1 cellular context compared by ENCODE assay signal in the genomic region with DNA sequence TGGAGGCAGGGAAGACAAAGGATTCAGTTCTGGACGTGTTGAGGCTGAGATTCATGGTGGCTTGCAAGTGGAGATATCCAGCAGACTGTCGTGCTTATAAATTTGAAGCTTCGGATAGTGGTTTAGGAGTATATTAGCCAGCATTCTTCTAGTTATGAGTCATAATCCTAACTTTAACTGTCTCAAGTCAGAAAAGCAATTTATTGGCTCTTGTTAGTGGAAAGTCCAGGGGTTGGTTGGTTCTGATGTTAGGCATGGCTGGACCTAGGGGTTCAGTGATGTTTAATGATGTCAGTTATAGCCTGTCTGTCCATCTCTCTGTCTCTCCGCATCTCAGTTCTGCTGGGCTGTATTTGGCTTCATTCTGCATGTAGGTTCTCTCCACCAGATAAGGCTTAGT.
TF ChIP-seq lines count a peak whose summit lies in the region.

No MANE protein-coding gene starts in this region.

TF ChIP-seq in GM12878, 131 proteins besides CTCF, POLR2A, EP300 and RAD21 (continued from another document):
- peak; percentile 55 for TF ChIP-seq ZNF687 (IDR thresholded peaks at IDR 0.05)
- no peak for TF ChIP-seq CHD2 (IDR thresholded peaks at IDR 0.05; ENCODE audit: borderline replicate concordance, low read depth, low read length)
- TF ChIP-seq RUNX3 (IDR thresholded peaks at IDR 0.05; ENCODE audit: low read length): peak; percentile 57
- TF ChIP-seq E4F1 (IDR thresholded peaks at IDR 0.05; ENCODE audit: borderline replicate concordance, partially characterized antibody): no peak
- no peak for TF ChIP-seq RELB (IDR thresholded peaks at IDR 0.05; ENCODE audit: low read depth)
- no peak for TF ChIP-seq YY1 (IDR thresholded peaks at IDR 0.05; ENCODE audit: low read depth, low read length)
- peak; percentile 50; the same call in 1 of the 2 replicates for TF ChIP-seq BACH1 (IDR thresholded peaks at IDR 0.05; ENCODE audit: borderline replicate concordance)
- TF ChIP-seq SREBF2 (IDR thresholded peaks at IDR 0.05; ENCODE audit: low read length): no peak
- TF ChIP-seq DPF2 (IDR thresholded peaks at IDR 0.05): peak; percentile 79
- no peak for TF ChIP-seq RCOR1 (conservative IDR thresholded peaks at IDR 0.05; ENCODE audit: low read depth, low read length)
- TF ChIP-seq STAT3 (IDR thresholded peaks at IDR 0.05; ENCODE audit: low read depth, low read length): no peak
- no peak for TF ChIP-seq PML (IDR thresholded peaks at IDR 0.05; ENCODE audit: low read length)
- no peak for TF ChIP-seq POU2F2 (IDR thresholded peaks at IDR 0.05; ENCODE audit: borderline replicate concordance, low read depth, low read length)
- TF ChIP-seq, protein P1, sequence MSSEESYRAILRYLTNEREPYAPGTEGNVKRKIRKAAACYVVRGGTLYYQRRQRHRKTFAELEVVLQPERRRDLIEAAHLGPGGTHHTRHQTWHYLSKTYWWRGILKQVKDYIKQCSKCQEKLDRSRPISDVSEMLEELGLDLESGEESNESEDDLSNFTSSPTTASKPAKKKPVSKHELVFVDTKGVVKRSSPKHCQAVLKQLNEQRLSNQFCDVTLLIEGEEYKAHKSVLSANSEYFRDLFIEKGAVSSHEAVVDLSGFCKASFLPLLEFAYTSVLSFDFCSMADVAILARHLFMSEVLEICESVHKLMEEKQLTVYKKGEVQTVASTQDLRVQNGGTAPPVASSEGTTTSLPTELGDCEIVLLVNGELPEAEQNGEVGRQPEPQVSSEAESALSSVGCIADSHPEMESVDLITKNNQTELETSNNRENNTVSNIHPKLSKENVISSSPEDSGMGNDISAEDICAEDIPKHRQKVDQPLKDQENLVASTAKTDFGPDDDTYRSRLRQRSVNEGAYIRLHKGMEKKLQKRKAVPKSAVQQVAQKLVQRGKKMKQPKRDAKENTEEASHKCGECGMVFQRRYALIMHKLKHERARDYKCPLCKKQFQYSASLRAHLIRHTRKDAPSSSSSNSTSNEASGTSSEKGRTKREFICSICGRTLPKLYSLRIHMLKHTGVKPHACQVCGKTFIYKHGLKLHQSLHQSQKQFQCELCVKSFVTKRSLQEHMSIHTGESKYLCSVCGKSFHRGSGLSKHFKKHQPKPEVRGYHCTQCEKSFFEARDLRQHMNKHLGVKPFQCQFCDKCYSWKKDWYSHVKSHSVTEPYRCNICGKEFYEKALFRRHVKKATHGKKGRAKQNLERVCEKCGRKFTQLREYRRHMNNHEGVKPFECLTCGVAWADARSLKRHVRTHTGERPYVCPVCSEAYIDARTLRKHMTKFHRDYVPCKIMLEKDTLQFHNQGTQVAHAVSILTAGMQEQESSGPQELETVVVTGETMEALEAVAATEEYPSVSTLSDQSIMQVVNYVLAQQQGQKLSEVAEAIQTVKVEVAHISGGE (CRISPR knock-in tag; IDR thresholded peaks at IDR 0.05): no peak
- no peak for TF ChIP-seq HDGF (IDR thresholded peaks at IDR 0.05)
- TF ChIP-seq ZBTB33 (IDR thresholded peaks at IDR 0.05): no peak
- no peak for TF ChIP-seq SMC3 (IDR thresholded peaks at IDR 0.05; ENCODE audit: borderline replicate concordance, low read length)
- peak; percentile 49 for TF ChIP-seq ATF7 (IDR thresholded peaks at IDR 0.05; ENCODE audit: low read depth)
- no peak for TF ChIP-seq MEF2A (IDR thresholded peaks at IDR 0.05; ENCODE audit: insufficient read depth, low read depth, low read length)
- no peak for TF ChIP-seq NR2C2 (IDR thresholded peaks at IDR 0.05; ENCODE audit: borderline replicate concordance, control insufficient read depth, insufficient read length, low read depth)
- no peak for TF ChIP-seq BHLHE40 (IDR thresholded peaks at IDR 0.05; ENCODE audit: borderline replicate concordance in 1 of 2, low read depth in 2 of 2, low read length in 1 of 2)
- TF ChIP-seq MTA3 (IDR thresholded peaks at IDR 0.05; ENCODE audit: borderline replicate concordance, low read length): no peak
- TF ChIP-seq IKZF2 (IDR thresholded peaks at IDR 0.05): peak; percentile 61 to 70; a peak in 3 of 4 replicates
- 0 out of 2 replicates have a peak, but pooled peaks have one; percentile 7 for TF ChIP-seq BCL11A (IDR thresholded peaks at IDR 0.05; ENCODE audit: low read depth, low read length)
- TF ChIP-seq SUZ12 (IDR thresholded peaks at IDR 0.05; ENCODE audit: unreplicated experiment): no peak
- no peak for TF ChIP-seq RB1 (IDR thresholded peaks at IDR 0.05; ENCODE audit: borderline replicate concordance)
- TF ChIP-seq FOXM1 (IDR thresholded peaks at IDR 0.05; ENCODE audit: low read depth, low read length): no peak
- peak; percentile 74 for TF ChIP-seq MTA2 (IDR thresholded peaks at IDR 0.05; ENCODE audit: low read depth)
- TF ChIP-seq FOXK2 (IDR thresholded peaks at IDR 0.05): no peak
- TF ChIP-seq SMAD1 (IDR thresholded peaks at IDR 0.05; ENCODE audit: low read depth, partially characterized antibody): no peak
- peak; percentile 64; the same call in 1 of the 2 replicates for TF ChIP-seq IRF4 (IDR thresholded peaks at IDR 0.05; ENCODE audit: low read depth, low read length)
- no peak for TF ChIP-seq SIN3A (IDR thresholded peaks at IDR 0.05; ENCODE audit: low read depth, low read length)
- no peak for TF ChIP-seq TAF1 (IDR thresholded peaks at IDR 0.05; ENCODE audit: borderline replicate concordance, low read depth, low read length)
- TF ChIP-seq CBFB (IDR thresholded peaks at IDR 0.05; ENCODE audit: low read depth): no peak
- no peak for TF ChIP-seq NFYA (IDR thresholded peaks at IDR 0.05; ENCODE audit: borderline replicate concordance, low read depth, low read length)
- TF ChIP-seq, protein P2, sequence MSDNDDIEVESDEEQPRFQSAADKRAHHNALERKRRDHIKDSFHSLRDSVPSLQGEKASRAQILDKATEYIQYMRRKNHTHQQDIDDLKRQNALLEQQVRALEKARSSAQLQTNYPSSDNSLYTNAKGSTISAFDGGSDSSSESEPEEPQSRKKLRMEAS (IDR thresholded peaks at IDR 0.05; ENCODE audit: low read depth, low read length): no peak
- no peak for TF ChIP-seq PAX8 (IDR thresholded peaks at IDR 0.05)
- peak; percentile 70 for TF ChIP-seq IKZF1 (conservative IDR thresholded peaks at IDR 0.05)
TF ChIP-seq in GM12878: peak in this region for 12.
